In genomic region chr2:42569883-42570282, GRCh38 we compare ENCODE assay signal across 1 cellular context.
TF ChIP-seq lines count a peak whose summit lies in the region.

No MANE protein-coding gene starts in this region.

TF ChIP-seq in H1, 55 proteins besides CTCF, POLR2A, EP300 and RAD21:
- TF ChIP-seq PHF8 (conservative IDR thresholded peaks at IDR 0.05; ENCODE audit: low read depth, low read length) (no peak), ATF2 (IDR thresholded peaks at IDR 0.05; ENCODE audit: low read length) (no peak), TBP (IDR thresholded peaks at IDR 0.05; ENCODE audit: low read depth, low read length) (no peak), USF2 (IDR thresholded peaks at IDR 0.05; ENCODE audit: low read length) (no peak), CHD2 (IDR thresholded peaks at IDR 0.05; ENCODE audit: low read length) (no peak), BRCA1 (IDR thresholded peaks at IDR 0.05; ENCODE audit: low read depth, low read length) (no peak), BCL11A (IDR thresholded peaks at IDR 0.05; ENCODE audit: low read depth in 2 of 2, low read length in 2 of 2) (no peak), EGR1 (IDR thresholded peaks at IDR 0.05; ENCODE audit: borderline replicate concordance, low read depth, low read length) (no peak), CBX5 (IDR thresholded peaks at IDR 0.05; ENCODE audit: low read depth, low read length) (no peak), CTBP2 (IDR thresholded peaks at IDR 0.05; ENCODE audit: borderline replicate concordance, insufficient read depth, insufficient read length, low read length) (no peak), HDAC2 (IDR thresholded peaks at IDR 0.05; ENCODE audit: borderline replicate concordance in 1 of 2, low read depth in 2 of 2, low read length in 2 of 2) (no peak), TEAD4 (IDR thresholded peaks at IDR 0.05; ENCODE audit: low read depth, low read length) (no peak), MAX (IDR thresholded peaks at IDR 0.05) (no peak), CHD7 (IDR thresholded peaks at IDR 0.05; ENCODE audit: insufficient replicate concordance, low read length) (no peak), SRF (IDR thresholded peaks at IDR 0.05; ENCODE audit: low read depth, low read length) (no peak), NANOG (IDR thresholded peaks at IDR 0.05; ENCODE audit: insufficient read depth, low read depth, low read length, poor library complexity, severe bottlenecking) (no peak), SUZ12 (IDR thresholded peaks at IDR 0.05; ENCODE audit: low read length) (no peak), ZNF274 (IDR thresholded peaks at IDR 0.05; ENCODE audit: borderline replicate concordance, extremely low read depth, low read length) (no peak), KDM4A (IDR thresholded peaks at IDR 0.05; ENCODE audit: low read depth, low read length, severe bottlenecking) (no peak)
